Comparison of ENCODE assay signal across 19 cellular contexts in the genomic region with DNA sequence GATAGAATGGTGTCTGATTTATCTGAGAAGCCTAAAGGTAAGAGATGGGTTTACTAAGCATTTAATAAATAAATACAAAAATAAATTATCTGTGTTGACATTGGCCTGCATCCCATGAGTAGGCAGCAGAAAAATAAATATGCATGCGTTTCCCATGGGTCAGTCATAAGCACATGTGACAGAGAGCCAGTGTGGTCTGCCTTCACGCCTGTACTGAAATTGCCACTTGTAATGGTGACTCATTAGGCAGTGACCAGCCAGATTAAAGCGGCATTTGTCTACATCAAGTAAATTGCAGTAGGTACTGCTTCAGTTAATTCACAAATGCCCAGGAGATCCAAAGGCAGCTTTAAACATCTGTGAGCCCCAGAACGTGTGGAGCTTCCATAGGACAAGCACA.
A peak's percentile ranks its signal among the peaks of the same experiment; 100 is the strongest.
DNase-seq lines count a peak whose midpoint lies in the region; FAIRE-seq and TF ChIP-seq lines count a peak whose summit lies in the region.
"Had no signal": no experiment of that assay in that cellular context is flagged by ENCODE, and none has a peak within 500 bp of the region (broad histone marks: within the 10 kb centered on the region; RNA-seq: fewer than 3 reads in every experiment).

No MANE protein-coding gene starts in this region.

- H3K9me3 Mint-ChIP-seq in activated naive CD8-positive, alpha-beta T cell treated with anti-CD3 and anti-CD28 coated beads for 36 hours: no peaks in the 10 kb centered on the region
- H3K9me3 Mint-ChIP-seq: type B pancreatic cell had no signal

- no peaks in the 10 kb centered on the region for H3K36me3 ChIP-seq in bronchial epithelial cell (ENCODE audit: control insufficient read depth, insufficient read depth, low read length)
- H3K36me3 ChIP-seq in spleen: no peaks in the 10 kb centered on the region
- no peaks in the 10 kb centered on the region for H3K36me3 ChIP-seq in H7 (replicated peaks; ENCODE audit: control insufficient read depth, insufficient read depth, low read length)
- H3K36me3 ChIP-seq: HAP-1 had no signal

- H3K27ac ChIP-seq in spleen: no peak overlapping the region

- H3K4me1 Mint-ChIP-seq in activated naive CD8-positive, alpha-beta T cell treated with anti-CD3 and anti-CD28 coated beads for 36 hours: no peaks in the 10 kb centered on the region

- no peak for TF ChIP-seq POLR2A in spleen (IDR thresholded peaks at IDR 0.05)

- H3K9me3 ChIP-seq in spleen: no peaks in the 10 kb centered on the region
- H3K9me3 ChIP-seq: HAP-1 had no signal

- no peak overlapping the region for H3K4me3 Mint-ChIP-seq in activated naive CD8-positive, alpha-beta T cell treated with anti-CD3 and anti-CD28 coated beads for 36 hours
- H3K4me3 Mint-ChIP-seq: type B pancreatic cell had no signal

- H3K4me3 ChIP-seq in LNCaP clone FGC (ENCODE audit: low read depth, low read length) (no peak overlapping the region), bronchial epithelial cell (ENCODE audit: low read depth, low read length) (no peak overlapping the region), spleen (no peak overlapping the region), H7 (ENCODE audit: insufficient read depth, low read depth, low read length) (no peak overlapping the region)
- H3K4me3 ChIP-seq: HAP-1, lung had no signal

- H3K27me3 ChIP-seq in bronchial epithelial cell (ENCODE audit: control insufficient read depth, insufficient read depth, low read length): no peaks in the 10 kb centered on the region
- no peaks in the 10 kb centered on the region for H3K27me3 ChIP-seq in spleen (replicated peaks in 1 of 7)
- no peaks in the 10 kb centered on the region for H3K27me3 ChIP-seq in H7 (ENCODE audit: control insufficient read depth, insufficient read depth, low read length)

- no peak for FAIRE-seq in bronchial epithelial cell (lab: Jason Lieb, UNC)

- TF ChIP-seq CTCF in LNCaP clone FGC (IDR thresholded peaks at IDR 0.05; ENCODE audit: control insufficient read depth, extremely low read depth, insufficient read depth) (no peak), bronchial epithelial cell (IDR thresholded peaks at IDR 0.05; ENCODE audit: insufficient read depth, low read length, severe bottlenecking) (no peak), spleen (IDR thresholded peaks at IDR 0.05 in 8 of 11, conservative IDR thresholded peaks at IDR 0.05 in 3 of 11) (no peak)

- no peak overlapping the region for H3K27ac Mint-ChIP-seq in activated naive CD8-positive, alpha-beta T cell treated with anti-CD3 and anti-CD28 coated beads for 36 hours
- H3K27ac Mint-ChIP-seq: type B pancreatic cell had no signal

- H3K4me1 ChIP-seq in spleen: no peaks in the 10 kb centered on the region
- H3K4me1 ChIP-seq: HAP-1 had no signal

- peak; percentile 89 for DNase-seq in DMS53 (lab: John Stamatoyannopoulos, UW)
- peak; percentile 66 for DNase-seq in LNCaP clone FGC (ENCODE audit: low read depth)
- peak; percentile 82 for DNase-seq in bronchial epithelial cell (ENCODE audit: low read depth)
- DNase-seq in lung microvascular endothelial cell (ENCODE audit: low read depth in 2 of 2): peak; percentile 45 to 55
- no peak for DNase-seq in spleen
- DNase-seq in activated naive CD8-positive, alpha-beta T cell treated with anti-CD3 and anti-CD28 coated beads for 36 hours: no peak
- no peak for DNase-seq in T-helper 2 cell
- DNase-seq in H7: no peak
- DNase-seq: activated CD4-positive, CD25-positive, alpha-beta regulatory T cell; activated effector memory CD4-positive, alpha-beta T cell treated with Interleukin-2 at 50 U/mL for 16 hours; amygdala; DMS153; NCI-H1436 treated with DMSO at 0.1 percent for 48 hours; NCI-H510A treated with DMSO at 0.1 percent for 48 hours; stimulated activated CD4-positive, alpha-beta T cell treated with anti-CD3 and anti-CD28 coated beads, Interleukin-4, amount 100 ng/mL, for 4 hours; SW 1271 had no signal

- no peaks in the 10 kb centered on the region for H3K27me3 Mint-ChIP-seq in activated naive CD8-positive, alpha-beta T cell treated with anti-CD3 and anti-CD28 coated beads for 36 hours
- H3K27me3 Mint-ChIP-seq: type B pancreatic cell had no signal

- H3K36me3 Mint-ChIP-seq in activated naive CD8-positive, alpha-beta T cell treated with anti-CD3 and anti-CD28 coated beads for 36 hours: no peaks in the 10 kb centered on the region
- H3K36me3 Mint-ChIP-seq: type B pancreatic cell had no signal

- 80 to 93% (median 86%) methylated on average over 4 of the region's 4 CpGs for WGBS in spleen, 5 donors

- intact Hi-C loops in spleen (cut with DNase I; ENCODE audit: low total_unique reads): no loop called here

Comparison
In these comparisons a context has a peak if more than half of its experiments do, and no peak if none do; other contexts are left out.
1. DNase-seq: peak in DMS53 (single experiment), LNCaP clone FGC (single experiment), bronchial epithelial cell (single experiment) and lung microvascular endothelial cell (2 of 2); none in spleen (single experiment), activated naive CD8-positive, alpha-beta T cell treated with anti-CD3 and anti-CD28 coated beads for 36 hours (single experiment), T-helper 2 cell (0 of 5) and H7 (single experiment).